ENCODE assay signal across 2 cellular contexts in the genomic region with DNA sequence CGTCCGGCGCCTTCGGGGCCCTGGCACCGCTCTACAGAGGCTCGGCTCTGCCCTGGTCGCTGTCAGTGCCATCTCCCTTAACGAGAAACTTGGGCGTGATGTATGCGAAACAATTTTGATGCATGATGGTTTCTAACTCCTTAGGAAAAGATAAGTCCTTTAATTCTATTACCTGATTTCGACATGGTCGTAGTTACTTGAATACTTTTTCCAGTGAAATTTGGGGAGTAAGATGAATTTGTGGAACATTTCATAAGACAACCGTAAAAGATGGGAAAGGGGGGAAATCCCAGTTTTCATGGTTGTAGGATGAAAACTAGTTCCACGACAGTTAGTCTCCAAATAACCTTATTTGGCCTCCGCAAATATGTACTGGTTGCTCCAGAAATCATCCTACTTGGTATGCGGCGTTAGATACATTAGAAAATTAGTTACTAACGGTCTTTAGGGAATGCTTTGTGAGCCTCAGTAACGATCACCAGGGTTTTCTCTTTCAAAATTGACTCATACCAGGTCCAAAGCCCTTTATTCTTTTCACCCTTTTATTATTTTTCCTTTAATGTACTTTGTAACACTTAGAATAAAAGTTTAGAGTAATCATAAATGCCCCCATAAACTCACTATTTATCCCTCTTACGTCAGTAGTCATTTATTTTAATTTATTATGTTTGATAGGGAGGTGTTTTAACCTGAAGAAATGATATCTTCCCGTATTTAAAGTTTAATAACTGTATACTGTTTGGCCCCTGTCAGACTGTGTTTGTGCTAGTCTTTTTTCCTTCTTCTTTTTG.
TF ChIP-seq lines count a peak whose summit lies in the region.

No MANE protein-coding gene starts in this region.

TF ChIP-seq in H1, 55 proteins besides CTCF, POLR2A, EP300 and RAD21:
- TF ChIP-seq ASH2L (IDR thresholded peaks at IDR 0.05; ENCODE audit: low read length) (peak; percentile 48), TBP (IDR thresholded peaks at IDR 0.05; ENCODE audit: low read depth, low read length) (no peak)

TF ChIP-seq in neural cell, 6 proteins besides CTCF, POLR2A, EP300 and RAD21:
- TF ChIP-seq MXI1 (conservative IDR thresholded peaks at IDR 0.05; ENCODE audit: poor library complexity, severe bottlenecking): peak; percentile 9
- TF ChIP-seq POLR2AphosphoS5 (IDR thresholded peaks at IDR 0.05): no peak
